28 cellular contexts compared by ENCODE assay signal in the genomic region with DNA sequence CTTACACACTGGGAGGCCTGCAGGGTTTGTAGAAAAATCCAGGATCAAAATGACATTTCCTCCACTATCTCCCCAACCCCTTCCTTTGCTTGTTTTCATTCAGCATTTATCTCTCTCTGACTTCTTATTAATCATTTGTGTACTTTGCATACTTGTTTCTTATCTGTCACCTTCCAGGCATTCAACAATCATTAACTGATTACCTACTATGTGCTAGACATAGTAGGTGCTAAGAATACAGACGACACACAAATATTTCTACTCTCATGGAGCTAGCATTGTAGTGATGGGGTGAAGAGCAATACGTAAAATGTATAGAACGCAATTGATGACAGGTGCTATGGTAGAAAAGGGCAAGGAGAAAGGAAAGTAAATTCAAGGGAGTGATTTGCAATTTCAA.
"Had no signal": no experiment of that assay in that cellular context is flagged by ENCODE, and none has a peak within 500 bp of the region (broad histone marks: within the 10 kb centered on the region; RNA-seq: fewer than 3 reads in every experiment).

No MANE protein-coding gene starts in this region.

- FAIRE-seq: urothelium cell line had no signal

- H3K4me3 ChIP-seq: stomach, suprapubic skin, testis, thoracic aorta, thyroid gland, tibial artery, tibial nerve, transverse colon, upper lobe of left lung, upper lobe of right lung, uterus, vagina had no signal

- H3K9me3 ChIP-seq: stomach, suprapubic skin, testis, thoracic aorta, thyroid gland, tibial artery, tibial nerve, transverse colon, upper lobe of left lung, upper lobe of right lung, uterus, vagina had no signal

- H3K36me3 Mint-ChIP-seq: stimulated activated effector memory CD8-positive, alpha-beta T cell treated with anti-CD3 and anti-CD28 coated beads, Interleukin-12 subunit alpha, Interleukin-12 subunit beta, amount 100 ng/mL, for 72 hours; stimulated activated memory B cell treated with anti-CD40 and anti-IgM and Interleukin-4, amounts not matched to agents 10 μg/mL and 1 μg/mL and 100 μg/mL, for 72 hours; type B pancreatic cell had no signal

- ATAC-seq: stimulated activated effector memory CD8-positive, alpha-beta T cell treated with anti-CD3 and anti-CD28 coated beads, Interleukin-12 subunit alpha, Interleukin-12 subunit beta, amount 100 ng/mL, for 72 hours; stimulated activated memory B cell treated with anti-CD40 and anti-IgM and Interleukin-4, amounts not matched to agents 10 μg/mL and 1 μg/mL and 100 μg/mL, for 72 hours; stimulated activated naive CD8-positive, alpha-beta T cell treated with anti-CD3 and anti-CD28 coated beads, Interleukin-15, amount 100 ng/mL, for 72 hours; stimulated activated naive CD8-positive, alpha-beta T cell treated with anti-CD3 and anti-CD28 coated beads, Interleukin-15, Interleukin-2, amounts not matched to agents 100 U/mL and 50 U/mL, for 24 hours; upper lobe of right lung had no signal

- H3K4me3 Mint-ChIP-seq: stimulated activated effector memory CD8-positive, alpha-beta T cell treated with anti-CD3 and anti-CD28 coated beads, Interleukin-12 subunit alpha, Interleukin-12 subunit beta, amount 100 ng/mL, for 72 hours; stimulated activated memory B cell treated with anti-CD40 and anti-IgM and Interleukin-4, amounts not matched to agents 10 μg/mL and 1 μg/mL and 100 μg/mL, for 72 hours; stimulated activated naive CD8-positive, alpha-beta T cell treated with anti-CD3 and anti-CD28 coated beads, Interleukin-15, amount 100 ng/mL, for 72 hours; stimulated activated naive CD8-positive, alpha-beta T cell treated with anti-CD3 and anti-CD28 coated beads, Interleukin-15, Interleukin-2, amounts not matched to agents 100 ng/mL and 50 ng/mL, for 24 hours; type B pancreatic cell had no signal

- H3K4me1 ChIP-seq: suprapubic skin, testis, thyroid gland, upper lobe of left lung, upper lobe of right lung, uterus, vagina had no signal

- H3K9me3 Mint-ChIP-seq: stimulated activated memory B cell treated with anti-CD40 and anti-IgM and Interleukin-4, amounts not matched to agents 10 μg/mL and 1 μg/mL and 100 μg/mL, for 72 hours; stimulated activated naive CD8-positive, alpha-beta T cell treated with anti-CD3 and anti-CD28 coated beads, Interleukin-15, amount 100 ng/mL, for 72 hours; stimulated activated naive CD8-positive, alpha-beta T cell treated with anti-CD3 and anti-CD28 coated beads, Interleukin-15, Interleukin-2, amounts not matched to agents 100 ng/mL and 50 ng/mL, for 24 hours; type B pancreatic cell had no signal

- H3K27ac Mint-ChIP-seq: stimulated activated effector memory CD8-positive, alpha-beta T cell treated with anti-CD3 and anti-CD28 coated beads, Interleukin-12 subunit alpha, Interleukin-12 subunit beta, amount 100 ng/mL, for 72 hours; stimulated activated memory B cell treated with anti-CD40 and anti-IgM and Interleukin-4, amounts not matched to agents 10 μg/mL and 1 μg/mL and 100 μg/mL, for 72 hours; stimulated activated naive CD8-positive, alpha-beta T cell treated with anti-CD3 and anti-CD28 coated beads, Interleukin-15, amount 100 ng/mL, for 72 hours; stimulated activated naive CD8-positive, alpha-beta T cell treated with anti-CD3 and anti-CD28 coated beads, Interleukin-15, Interleukin-2, amounts not matched to agents 100 ng/mL and 50 ng/mL, for 24 hours; type B pancreatic cell had no signal

- H3K27ac ChIP-seq: stomach, suprapubic skin, testis, thoracic aorta, thyroid gland, tibial artery, tibial nerve, transverse colon, upper lobe of left lung, upper lobe of right lung, uterus, vagina had no signal

- H3K27me3 ChIP-seq: stomach, suprapubic skin, testis, thyroid gland, tibial artery, tibial nerve, transverse colon, upper lobe of left lung, upper lobe of right lung, uterus, vagina had no signal

- H3K4me1 Mint-ChIP-seq: stimulated activated effector memory CD8-positive, alpha-beta T cell treated with anti-CD3 and anti-CD28 coated beads, Interleukin-12 subunit alpha, Interleukin-12 subunit beta, amount 100 ng/mL, for 72 hours; stimulated activated memory B cell treated with anti-CD40 and anti-IgM and Interleukin-4, amounts not matched to agents 10 μg/mL and 1 μg/mL and 100 μg/mL, for 72 hours; stimulated activated naive CD8-positive, alpha-beta T cell treated with anti-CD3 and anti-CD28 coated beads, Interleukin-15, amount 100 ng/mL, for 72 hours had no signal

- DNase-seq: stimulated activated CD4-positive, alpha-beta T cell treated with anti-CD3 and anti-CD28 coated beads, Interleukin-2, amount 100 ng/mL, for 48 hours; stimulated activated CD4-positive, alpha-beta T cell treated with anti-CD3 and anti-CD28 coated beads, Interleukin-4, amount 100 ng/mL, for 1 hour; stimulated activated CD4-positive, alpha-beta T cell treated with anti-CD3 and anti-CD28 coated beads, Interleukin-4, amount 100 ng/mL, for 24 hours; stimulated activated CD4-positive, alpha-beta T cell treated with anti-CD3 and anti-CD28 coated beads, Interleukin-4, amount 100 ng/mL, for 4 hours; stimulated activated CD8-positive, alpha-beta memory T cell treated with anti-CD3 and anti-CD28 coated beads, Interleukin-4, amount 100 ng/mL, for 48 hours; stimulated activated naive CD4-positive, alpha-beta T cell; stimulated activated naive CD4-positive, alpha-beta T cell treated with Interleukin-2 at 50 U/mL for 16 hours; stimulated activated naive CD8-positive, alpha-beta T cell treated with anti-CD3 and anti-CD28 coated beads, Interleukin-15, amount 100 ng/mL, for 72 hours; stimulated activated naive CD8-positive, alpha-beta T cell treated with anti-CD3 and anti-CD28 coated beads, Interleukin-15, Interleukin-2, amounts not matched to agents 100 U/mL and 50 U/mL, for 24 hours; stomach; substantia nigra; testis; thyroid gland; tibial artery; transverse colon; trophoblast cell; upper lobe of left lung; upper lobe of right lung; uterus had no signal

- H3K36me3 ChIP-seq: stomach, suprapubic skin, thoracic aorta, thyroid gland, tibial artery, tibial nerve, transverse colon, upper lobe of left lung, upper lobe of right lung, uterus, vagina had no signal
